ENCODE assay signal across 1 cellular context in the genomic region with DNA sequence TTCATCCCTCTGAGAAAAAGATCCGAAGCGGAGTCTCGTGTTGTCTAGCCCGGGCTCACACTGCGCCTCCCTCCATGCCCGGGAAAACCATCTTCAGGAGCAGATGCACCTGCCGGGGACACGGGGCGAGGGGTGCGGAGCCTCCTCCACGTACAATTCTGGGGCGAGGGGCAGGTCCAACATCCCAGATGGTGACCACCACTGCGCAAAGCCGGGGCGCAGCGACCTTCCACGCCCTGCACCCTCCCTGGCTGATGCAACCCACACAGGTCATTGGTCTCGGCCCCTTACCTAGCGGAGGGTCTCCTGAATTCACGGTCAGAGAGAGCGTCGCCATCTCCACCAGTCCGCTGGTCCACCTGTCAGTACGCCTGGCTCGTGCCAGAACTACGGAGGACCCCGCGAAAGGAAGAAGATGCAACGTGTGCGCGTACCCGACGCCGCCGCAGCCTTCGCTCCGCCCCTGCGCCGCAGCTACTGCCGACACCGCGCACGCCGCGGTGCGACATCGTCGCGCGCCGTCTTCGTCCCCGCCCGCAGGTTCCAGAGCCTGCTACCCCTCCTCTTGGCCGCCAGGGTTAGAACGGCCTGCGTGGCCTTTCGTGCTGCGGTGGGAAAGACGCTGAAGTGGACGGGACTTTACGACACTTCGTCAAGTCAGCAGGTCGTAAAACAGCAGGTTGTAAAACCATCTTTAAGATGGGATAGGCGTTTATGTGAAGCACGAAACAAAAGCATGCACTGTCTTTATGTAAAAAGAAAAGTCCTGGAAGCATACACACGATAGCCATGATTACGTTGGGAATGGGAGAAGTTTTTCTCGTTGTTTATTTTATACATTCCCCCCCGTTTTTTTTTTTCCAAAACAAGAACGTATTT.
TF ChIP-seq lines count a peak whose summit lies in the region.

Gene EPRS1 (minus strand): TSS at position 454 of the 879 bp plus-strand sequence. CDS start 117 bp downstream, at position 337.

TF ChIP-seq in HepG2, 621 proteins besides CTCF, POLR2A, EP300 and RAD21 (continued from another document and continues in another):
- TF ChIP-seq STAT6 (CRISPR knock-in tag; IDR thresholded peaks at IDR 0.05; ENCODE audit: borderline replicate concordance) (0 out of 2 replicates have a peak, but pooled peaks have one; percentile 61), ZNF577 (CRISPR knock-in tag; IDR thresholded peaks at IDR 0.05; ENCODE audit: borderline replicate concordance, low read depth) (no peak), ZNF749 (CRISPR knock-in tag; IDR thresholded peaks at IDR 0.05; ENCODE audit: borderline replicate concordance) (no peak), RAD51 (IDR thresholded peaks at IDR 0.05; ENCODE audit: borderline replicate concordance) (no peak), ZBTB1 (CRISPR knock-in tag; IDR thresholded peaks at IDR 0.05; ENCODE audit: borderline replicate concordance) (no peak), ZBED4 (CRISPR knock-in tag; IDR thresholded peaks at IDR 0.05; ENCODE audit: borderline replicate concordance) (0 out of 2 replicates have a peak, but pooled peaks have one; percentile 48), ZNF800 (CRISPR knock-in tag; IDR thresholded peaks at IDR 0.05) (peak; percentile 94), ZBTB14 (CRISPR knock-in tag; IDR thresholded peaks at IDR 0.05) (peak; percentile 99), MAFK (conservative IDR thresholded peaks at IDR 0.05 in 1 of 2, IDR thresholded peaks at IDR 0.05 in 1 of 2; ENCODE audit: low read length in 2 of 2) (peak; percentile 73 to 81), KDM6A (CRISPR knock-in tag; IDR thresholded peaks at IDR 0.05; ENCODE audit: low read depth) (no peak), SRSF4 (IDR thresholded peaks at IDR 0.05; ENCODE audit: low read depth, low read length, poor library complexity, severe bottlenecking) (no peak), POGK (CRISPR knock-in tag; conservative IDR thresholded peaks at IDR 0.05) (peak; percentile 92), ZNF101 (CRISPR knock-in tag; IDR thresholded peaks at IDR 0.05; ENCODE audit: borderline replicate concordance, low read depth) (no peak), ATF1 (CRISPR knock-in tag; IDR thresholded peaks at IDR 0.05) (peak; percentile 84), ZNF205 (CRISPR knock-in tag; IDR thresholded peaks at IDR 0.05) (peak; percentile 75; the same call in 1 of the 2 replicates), ZSCAN22 (CRISPR knock-in tag; IDR thresholded peaks at IDR 0.05) (no peak), FOXJ3 (CRISPR knock-in tag; IDR thresholded peaks at IDR 0.05; ENCODE audit: borderline replicate concordance) (peak; percentile 65), GMEB2 (CRISPR knock-in tag; IDR thresholded peaks at IDR 0.05; ENCODE audit: low read depth) (peak; percentile 94), ZNF510 (CRISPR knock-in tag; IDR thresholded peaks at IDR 0.05; ENCODE audit: low read depth) (no peak), ZNF670 (CRISPR knock-in tag; IDR thresholded peaks at IDR 0.05; ENCODE audit: borderline replicate concordance) (peak; percentile 89; the same call in 1 of the 2 replicates), ZFP91 (CRISPR knock-in tag; IDR thresholded peaks at IDR 0.05; ENCODE audit: borderline replicate concordance) (peak; percentile 94; the same call in 1 of the 2 replicates), THYN1 (CRISPR knock-in tag; IDR thresholded peaks at IDR 0.05; ENCODE audit: borderline replicate concordance, low read depth) (0 out of 2 replicates have a peak, but pooled peaks have one; percentile 30), ZNF891 (CRISPR knock-in tag; IDR thresholded peaks at IDR 0.05) (peak; percentile 86), ZNF33B (CRISPR knock-in tag; IDR thresholded peaks at IDR 0.05) (no peak; the same call in 1 of the 2 replicates), ZNF614 (CRISPR knock-in tag; IDR thresholded peaks at IDR 0.05; ENCODE audit: borderline replicate concordance) (peak; percentile 96), ZNF230 (CRISPR knock-in tag; IDR thresholded peaks at IDR 0.05) (peak; percentile 37; the same call in 1 of the 2 replicates), ZNF234 (CRISPR knock-in tag; conservative IDR thresholded peaks at IDR 0.05) (0 out of 2 replicates have a peak, but pooled peaks have one; percentile 23), ARHGAP35 (CRISPR knock-in tag; IDR thresholded peaks at IDR 0.05; ENCODE audit: borderline replicate concordance) (peak; percentile 45; the same call in 1 of the 2 replicates), CHCHD3 (CRISPR knock-in tag; IDR thresholded peaks at IDR 0.05) (no peak), MTA3 (CRISPR knock-in tag; IDR thresholded peaks at IDR 0.05) (no peak), PHF21A (CRISPR knock-in tag; IDR thresholded peaks at IDR 0.05) (peak; percentile 85; the same call in 1 of the 2 replicates), PRMT3 (CRISPR knock-in tag; IDR thresholded peaks at IDR 0.05; ENCODE audit: borderline replicate concordance, low read depth) (peak; percentile 49; the same call in 1 of the 2 replicates), ZNF619 (CRISPR knock-in tag; IDR thresholded peaks at IDR 0.05) (peak; percentile 91; the same call in 1 of the 2 replicates)
- TF ChIP-seq, protein P1, sequence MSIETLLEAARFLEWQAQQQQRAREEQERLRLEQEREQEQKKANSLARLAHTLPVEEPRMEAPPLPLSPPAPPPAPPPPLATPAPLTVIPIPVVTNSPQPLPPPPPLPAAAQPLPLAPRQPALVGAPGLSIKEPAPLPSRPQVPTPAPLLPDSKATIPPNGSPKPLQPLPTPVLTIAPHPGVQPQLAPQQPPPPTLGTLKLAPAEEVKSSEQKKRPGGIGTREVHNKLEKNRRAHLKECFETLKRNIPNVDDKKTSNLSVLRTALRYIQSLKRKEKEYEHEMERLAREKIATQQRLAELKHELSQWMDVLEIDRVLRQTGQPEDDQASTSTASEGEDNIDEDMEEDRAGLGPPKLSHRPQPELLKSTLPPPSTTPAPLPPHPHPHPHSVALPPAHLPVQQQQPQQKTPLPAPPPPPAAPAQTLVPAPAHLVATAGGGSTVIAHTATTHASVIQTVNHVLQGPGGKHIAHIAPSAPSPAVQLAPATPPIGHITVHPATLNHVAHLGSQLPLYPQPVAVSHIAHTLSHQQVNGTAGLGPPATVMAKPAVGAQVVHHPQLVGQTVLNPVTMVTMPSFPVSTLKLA (IDR thresholded peaks at IDR 0.05) = peak; percentile 57
- TF ChIP-seq, protein P2, sequence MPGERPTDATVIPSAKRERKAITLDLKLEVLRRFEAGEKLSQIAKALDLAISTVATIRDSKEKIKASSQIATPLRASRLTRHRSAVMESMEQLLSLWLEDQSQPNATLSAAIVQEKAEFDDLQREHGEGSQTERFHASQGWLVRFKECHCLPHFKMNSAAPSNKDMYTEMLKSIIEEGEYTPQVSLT (CRISPR knock-in tag; IDR thresholded peaks at IDR 0.05; ENCODE audit: borderline replicate concordance, low read depth) = no peak
